ENCODE assay signal across 8 cellular contexts in genomic region chr4:154807042-154807630, GRCh38. TPM values are rescaled to one million over a fixed set of nuclear protein-coding genes. Genes with fewer than 3 reads are reported as not detected.
DNase-seq lines count a peak whose midpoint lies in the region; ATAC-seq, FAIRE-seq and TF ChIP-seq lines count a peak whose summit lies in the region.

No MANE protein-coding gene starts in this region.

- H3K36me3 Mint-ChIP-seq in activated CD8-positive, alpha-beta memory T cell treated with anti-CD3 and anti-CD28 coated beads, Interleukin-2, amount 10 ng/mL, durations not matched to agents 7 days and 5 days: no peaks in the 10 kb centered on the region

- H4K20me1 ChIP-seq in DND-41 (ENCODE audit: insufficient read depth, low read length): no peaks in the 10 kb centered on the region

- no peaks in the 10 kb centered on the region for H3K4me1 ChIP-seq in DND-41 (ENCODE audit: insufficient read depth, low read length)
- H3K4me1 ChIP-seq in kidney (ENCODE audit: control insufficient read depth in 1 of 2, insufficient read depth in 1 of 2, low read depth in 1 of 2, low read length in 2 of 2): no peaks in the 10 kb centered on the region

- no peak for DNase-seq in DND-41
- peak; percentile 5 for DNase-seq in HS-27A (ENCODE audit: low read depth)
- DNase-seq in kidney: no peak
- no peak for DNase-seq in WERI-Rb-1
- DNase-seq in activated CD8-positive, alpha-beta memory T cell treated with anti-CD3 and anti-CD28 coated beads, Interleukin-2, amount 10 ng/mL, durations not matched to agents 7 days and 5 days: no peak
- no peak for DNase-seq in NCI-H510A treated with DMSO at 0.1 percent for 48 hours (lab: John Stamatoyannopoulos, UW)

- H3K27me3 ChIP-seq in DND-41 (ENCODE audit: insufficient read depth, low read length, poor library complexity): no peaks in the 10 kb centered on the region
- no peaks in the 10 kb centered on the region for H3K27me3 ChIP-seq in WERI-Rb-1 (ENCODE audit: insufficient read depth, low read depth, severe bottlenecking)

- H3K4me3 ChIP-seq in DND-41 (ENCODE audit: low read depth in 1 of 2, low read length in 2 of 2) (no peak overlapping the region), kidney (ENCODE audit: low read length in 2 of 2) (no peak overlapping the region), WERI-Rb-1 (ENCODE audit: low read depth, low read length) (no peak overlapping the region)

- H3K27me3 Mint-ChIP-seq in activated CD8-positive, alpha-beta memory T cell treated with anti-CD3 and anti-CD28 coated beads, Interleukin-2, amount 10 ng/mL, durations not matched to agents 7 days and 5 days: peaks cover 3% of the 10 kb centered on the region

- H3K79me2 ChIP-seq in DND-41 (ENCODE audit: insufficient read depth, low read length): no peaks in the 10 kb centered on the region

- CTCF ChIA-PET in activated CD8-positive, alpha-beta memory T cell treated with anti-CD3 and anti-CD28 coated beads, Interleukin-2, amount 10 ng/mL, durations not matched to agents 7 days and 5 days (lab: Charles Lee): interaction anchor here (1.0 kb wide), 1 partner anchor 11 kb away, joined by 3 read pairs; no protein-coding TSS in a partner anchor

- H3K4me2 ChIP-seq in DND-41 (ENCODE audit: insufficient read depth, low read length): no peak overlapping the region

- H3K27ac ChIP-seq in DND-41 (ENCODE audit: low read length): no peak overlapping the region
- no peak overlapping the region for H3K27ac ChIP-seq in kidney (ENCODE audit: low read depth in 2 of 2, low read length in 2 of 2)
- H3K27ac ChIP-seq in WERI-Rb-1: no peak overlapping the region

- peak; percentile 50; the same call in 1 of the 3 replicates for ATAC-seq in DND-41 (ENCODE audit: insufficient read depth, low read depth)
- ATAC-seq in GM19455 (IDR thresholded peaks at IDR 0.05; ENCODE audit: unreplicated experiment): peak; percentile 92
- no peak for ATAC-seq in activated CD8-positive, alpha-beta memory T cell treated with anti-CD3 and anti-CD28 coated beads, Interleukin-2, amount 10 ng/mL, durations not matched to agents 7 days and 5 days

- H3K9me3 ChIP-seq in DND-41 (ENCODE audit: insufficient read depth, low read length, severe bottlenecking) (no peaks in the 10 kb centered on the region), kidney (ENCODE audit: control insufficient read depth in 1 of 2, low read length in 2 of 2) (no peaks in the 10 kb centered on the region), WERI-Rb-1 (ENCODE audit: severe bottlenecking) (no peaks in the 10 kb centered on the region)

- no peak overlapping the region for H3K27ac Mint-ChIP-seq in activated CD8-positive, alpha-beta memory T cell treated with anti-CD3 and anti-CD28 coated beads, Interleukin-2, amount 10 ng/mL, durations not matched to agents 7 days and 5 days

- H3K36me3 ChIP-seq in DND-41 (ENCODE audit: insufficient read depth, low read length) (no peaks in the 10 kb centered on the region), kidney (ENCODE audit: control insufficient read depth in 1 of 2, insufficient read depth in 2 of 2, low read length in 2 of 2) (no peaks in the 10 kb centered on the region), WERI-Rb-1 (no peaks in the 10 kb centered on the region)

- TF ChIP-seq CTCF in DND-41 (IDR thresholded peaks at IDR 0.05; ENCODE audit: borderline replicate concordance, extremely low read depth, low read length, poor library complexity, severe bottlenecking) (peak; percentile 82), kidney (IDR thresholded peaks at IDR 0.05; ENCODE audit: borderline replicate concordance, extremely low read depth, insufficient read depth) (peak; percentile 33), WERI-Rb-1 (IDR thresholded peaks at IDR 0.05; ENCODE audit: low read depth, low read length) (no peak)

- no peak overlapping the region for H3K4me3 Mint-ChIP-seq in activated CD8-positive, alpha-beta memory T cell treated with anti-CD3 and anti-CD28 coated beads, Interleukin-2, amount 10 ng/mL, durations not matched to agents 7 days and 5 days

- FAIRE-seq in TTC549 (lab: Jason Lieb, UNC) (peak; percentile 56), kidney (lab: Jason Lieb, UNC) (peak; percentile 46)

- H2AFZ ChIP-seq in DND-41 (ENCODE audit: low read depth, low read length): no peak overlapping the region

- no peaks in the 10 kb centered on the region for H3K9me3 Mint-ChIP-seq in activated CD8-positive, alpha-beta memory T cell treated with anti-CD3 and anti-CD28 coated beads, Interleukin-2, amount 10 ng/mL, durations not matched to agents 7 days and 5 days (ENCODE audit: low read depth)

- intact Hi-C loops in kidney (cut with DNase I): no loop called here

- H3K4me1 Mint-ChIP-seq in activated CD8-positive, alpha-beta memory T cell treated with anti-CD3 and anti-CD28 coated beads, Interleukin-2, amount 10 ng/mL, durations not matched to agents 7 days and 5 days: no peaks in the 10 kb centered on the region

- H3K9ac ChIP-seq in DND-41 (ENCODE audit: low read depth, low read length): no peak overlapping the region
- no peak overlapping the region for H3K9ac ChIP-seq in kidney (ENCODE audit: low read length in 2 of 2)

RNA-seq across cellular contexts. Expression of gene RBM46, which starts 26.1 kb away (rescaled TPM):
- not detected for total RNA-seq in kidney
- not detected for polyA plus RNA-seq in kidney (ENCODE audit: insufficient read depth, low read depth, low replicate concordance)
- not detected for total RNA-seq in activated CD8-positive, alpha-beta memory T cell treated with anti-CD3 and anti-CD28 coated beads, Interleukin-2, amount 10 ng/mL, durations not matched to agents 7 days and 5 days
